Comparison of ENCODE assay signal across 2 cellular contexts in the genomic region with DNA sequence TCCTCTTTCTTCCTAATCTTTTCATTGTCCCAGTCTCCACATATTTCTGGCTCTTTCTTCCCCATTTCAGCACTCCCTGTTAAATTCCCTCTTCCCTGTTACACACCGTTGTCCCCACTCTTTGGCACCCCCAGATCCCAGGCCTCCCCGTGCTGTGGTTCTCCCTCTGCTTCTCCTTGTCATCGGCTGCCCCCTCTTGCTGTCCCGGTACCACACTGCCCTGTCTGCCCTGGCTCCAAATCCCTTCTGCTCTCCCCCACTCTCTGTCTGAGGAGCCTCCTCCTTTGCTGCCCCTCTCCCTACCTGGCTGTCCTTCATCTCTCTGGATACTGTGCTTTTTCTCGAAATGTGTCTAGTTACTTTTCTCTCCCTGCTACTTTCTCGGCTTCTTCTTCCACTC.
TF ChIP-seq lines count a peak whose summit lies in the region.

No MANE protein-coding gene starts in this region.

TF ChIP-seq in SK-N-SH, 30 proteins besides CTCF, POLR2A, EP300 and RAD21 (continued from another document):
- TF ChIP-seq ZBTB33 (IDR thresholded peaks at IDR 0.05; ENCODE audit: borderline replicate concordance, low read depth): no peak
- no peak for TF ChIP-seq ELF1 (IDR thresholded peaks at IDR 0.05)
- TF ChIP-seq TAF1 (IDR thresholded peaks at IDR 0.05; ENCODE audit: borderline replicate concordance, low read depth, low read length): no peak
- no peak for TF ChIP-seq POLR2AphosphoS5 (IDR thresholded peaks at IDR 0.05; ENCODE audit: low read depth, low read length)
- TF ChIP-seq, protein P1, sequence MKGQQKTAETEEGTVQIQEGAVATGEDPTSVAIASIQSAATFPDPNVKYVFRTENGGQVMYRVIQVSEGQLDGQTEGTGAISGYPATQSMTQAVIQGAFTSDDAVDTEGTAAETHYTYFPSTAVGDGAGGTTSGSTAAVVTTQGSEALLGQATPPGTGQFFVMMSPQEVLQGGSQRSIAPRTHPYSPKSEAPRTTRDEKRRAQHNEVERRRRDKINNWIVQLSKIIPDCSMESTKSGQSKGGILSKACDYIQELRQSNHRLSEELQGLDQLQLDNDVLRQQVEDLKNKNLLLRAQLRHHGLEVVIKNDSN (IDR thresholded peaks at IDR 0.05; ENCODE audit: borderline replicate concordance, low read depth): no peak
- TF ChIP-seq EZH2phosphoT487 (IDR thresholded peaks at IDR 0.05; ENCODE audit: borderline replicate concordance, low read depth): no peak
- no peak for TF ChIP-seq RFX5 (IDR thresholded peaks at IDR 0.05; ENCODE audit: low read length)
- TF ChIP-seq MXI1 (IDR thresholded peaks at IDR 0.05; ENCODE audit: low read depth, low read length): no peak

TF ChIP-seq in SK-N-SH treated with all-trans-retinoic acid at 6 μM for 48 hours, 23 proteins besides CTCF, POLR2A, EP300 and RAD21 (continued from another document):
- TF ChIP-seq, protein P2, sequence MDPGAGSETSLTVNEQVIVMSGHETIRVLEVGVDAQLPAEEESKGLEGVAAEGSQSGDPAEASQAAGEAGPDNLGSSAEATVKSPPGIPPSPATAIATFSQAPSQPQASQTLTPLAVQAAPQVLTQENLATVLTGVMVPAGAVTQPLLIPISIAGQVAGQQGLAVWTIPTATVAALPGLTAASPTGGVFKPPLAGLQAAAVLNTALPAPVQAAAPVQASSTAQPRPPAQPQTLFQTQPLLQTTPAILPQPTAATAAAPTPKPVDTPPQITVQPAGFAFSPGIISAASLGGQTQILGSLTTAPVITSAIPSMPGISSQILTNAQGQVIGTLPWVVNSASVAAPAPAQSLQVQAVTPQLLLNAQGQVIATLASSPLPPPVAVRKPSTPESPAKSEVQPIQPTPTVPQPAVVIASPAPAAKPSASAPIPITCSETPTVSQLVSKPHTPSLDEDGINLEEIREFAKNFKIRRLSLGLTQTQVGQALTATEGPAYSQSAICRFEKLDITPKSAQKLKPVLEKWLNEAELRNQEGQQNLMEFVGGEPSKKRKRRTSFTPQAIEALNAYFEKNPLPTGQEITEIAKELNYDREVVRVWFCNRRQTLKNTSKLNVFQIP (CRISPR knock-in tag; IDR thresholded peaks at IDR 0.05; ENCODE audit: borderline replicate concordance, low read depth): no peak
- TF ChIP-seq OSR1 (CRISPR knock-in tag; IDR thresholded peaks at IDR 0.05) (no peak), BACH2 (CRISPR knock-in tag; IDR thresholded peaks at IDR 0.05; ENCODE audit: borderline replicate concordance) (no peak), PPARA (CRISPR knock-in tag; IDR thresholded peaks at IDR 0.05; ENCODE audit: borderline replicate concordance) (no peak), ZFP3 (CRISPR knock-in tag; IDR thresholded peaks at IDR 0.05) (no peak), GLIS3 (CRISPR knock-in tag; IDR thresholded peaks at IDR 0.05) (no peak), TOX (CRISPR knock-in tag; IDR thresholded peaks at IDR 0.05; ENCODE audit: borderline replicate concordance) (no peak), ZNF8 (CRISPR knock-in tag; IDR thresholded peaks at IDR 0.05) (no peak), ISL1 (CRISPR knock-in tag; IDR thresholded peaks at IDR 0.05) (no peak)
- TF ChIP-seq, protein P3, sequence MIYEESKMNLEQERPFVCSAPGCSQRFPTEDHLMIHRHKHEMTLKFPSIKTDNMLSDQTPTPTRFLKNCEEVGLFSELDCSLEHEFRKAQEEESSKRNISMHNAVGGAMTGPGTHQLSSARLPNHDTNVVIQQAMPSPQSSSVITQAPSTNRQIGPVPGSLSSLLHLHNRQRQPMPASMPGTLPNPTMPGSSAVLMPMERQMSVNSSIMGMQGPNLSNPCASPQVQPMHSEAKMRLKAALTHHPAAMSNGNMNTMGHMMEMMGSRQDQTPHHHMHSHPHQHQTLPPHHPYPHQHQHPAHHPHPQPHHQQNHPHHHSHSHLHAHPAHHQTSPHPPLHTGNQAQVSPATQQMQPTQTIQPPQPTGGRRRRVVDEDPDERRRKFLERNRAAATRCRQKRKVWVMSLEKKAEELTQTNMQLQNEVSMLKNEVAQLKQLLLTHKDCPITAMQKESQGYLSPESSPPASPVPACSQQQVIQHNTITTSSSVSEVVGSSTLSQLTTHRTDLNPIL (CRISPR knock-in tag; IDR thresholded peaks at IDR 0.05; ENCODE audit: low read depth): no peak
- TF ChIP-seq, protein P4, sequence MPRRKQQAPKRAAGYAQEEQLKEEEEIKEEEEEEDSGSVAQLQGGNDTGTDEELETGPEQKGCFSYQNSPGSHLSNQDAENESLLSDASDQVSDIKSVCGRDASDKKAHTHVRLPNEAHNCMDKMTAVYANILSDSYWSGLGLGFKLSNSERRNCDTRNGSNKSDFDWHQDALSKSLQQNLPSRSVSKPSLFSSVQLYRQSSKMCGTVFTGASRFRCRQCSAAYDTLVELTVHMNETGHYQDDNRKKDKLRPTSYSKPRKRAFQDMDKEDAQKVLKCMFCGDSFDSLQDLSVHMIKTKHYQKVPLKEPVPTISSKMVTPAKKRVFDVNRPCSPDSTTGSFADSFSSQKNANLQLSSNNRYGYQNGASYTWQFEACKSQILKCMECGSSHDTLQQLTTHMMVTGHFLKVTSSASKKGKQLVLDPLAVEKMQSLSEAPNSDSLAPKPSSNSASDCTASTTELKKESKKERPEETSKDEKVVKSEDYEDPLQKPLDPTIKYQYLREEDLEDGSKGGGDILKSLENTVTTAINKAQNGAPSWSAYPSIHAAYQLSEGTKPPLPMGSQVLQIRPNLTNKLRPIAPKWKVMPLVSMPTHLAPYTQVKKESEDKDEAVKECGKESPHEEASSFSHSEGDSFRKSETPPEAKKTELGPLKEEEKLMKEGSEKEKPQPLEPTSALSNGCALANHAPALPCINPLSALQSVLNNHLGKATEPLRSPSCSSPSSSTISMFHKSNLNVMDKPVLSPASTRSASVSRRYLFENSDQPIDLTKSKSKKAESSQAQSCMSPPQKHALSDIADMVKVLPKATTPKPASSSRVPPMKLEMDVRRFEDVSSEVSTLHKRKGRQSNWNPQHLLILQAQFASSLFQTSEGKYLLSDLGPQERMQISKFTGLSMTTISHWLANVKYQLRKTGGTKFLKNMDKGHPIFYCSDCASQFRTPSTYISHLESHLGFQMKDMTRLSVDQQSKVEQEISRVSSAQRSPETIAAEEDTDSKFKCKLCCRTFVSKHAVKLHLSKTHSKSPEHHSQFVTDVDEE (CRISPR knock-in tag; IDR thresholded peaks at IDR 0.05): no peak
